10 cellular contexts compared by ENCODE assay signal in the genomic region with DNA sequence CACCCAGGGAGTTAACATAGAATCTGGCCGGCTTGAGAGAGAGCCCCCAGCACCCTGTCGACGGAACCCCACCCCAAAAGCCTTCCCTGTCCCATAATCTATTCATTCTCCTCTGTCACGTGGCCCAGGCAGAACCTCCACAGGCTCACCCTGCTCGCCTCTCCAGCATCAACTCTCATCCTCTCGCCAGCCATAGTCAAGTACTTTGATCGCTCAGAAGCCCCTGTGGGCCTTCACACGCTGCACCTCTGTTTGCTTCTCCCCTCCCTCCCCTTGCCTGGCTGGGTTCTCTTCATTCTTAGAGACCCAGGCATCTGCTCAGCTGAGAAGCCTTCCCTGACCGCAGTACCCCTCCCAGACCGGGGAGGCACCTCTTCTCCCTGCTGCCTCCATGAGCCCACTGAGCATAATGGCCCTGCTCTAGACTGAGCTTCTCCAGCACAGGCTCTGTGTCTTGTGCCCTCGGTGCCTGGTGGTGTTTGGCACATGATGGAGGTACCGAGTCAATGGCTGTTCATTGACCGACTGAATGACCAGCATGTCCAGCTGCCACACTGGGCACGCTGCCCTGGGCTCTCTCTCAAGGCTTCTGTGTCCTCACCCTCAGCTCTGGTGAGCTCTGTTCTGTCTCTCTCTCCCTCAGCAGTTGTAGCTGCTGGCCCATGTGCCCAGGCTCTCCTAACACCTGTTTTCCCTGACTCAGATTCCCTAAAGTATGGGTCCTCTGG. TPM values are rescaled to one million over a fixed set of nuclear protein-coding genes. Genes with fewer than 3 reads are reported as not detected.
DNase-seq lines count a peak whose midpoint lies in the region; ATAC-seq, FAIRE-seq and TF ChIP-seq lines count a peak whose summit lies in the region.
"Had no signal": no experiment of that assay in that cellular context is flagged by ENCODE, and none has a peak within 500 bp of the region (broad histone marks: within the 10 kb centered on the region; RNA-seq: fewer than 3 reads in every experiment).

No MANE protein-coding gene starts in this region.

- no peak for FAIRE-seq in kidney (lab: Jason Lieb, UNC)
- FAIRE-seq: bronchial epithelial cell had no signal

- no peak overlapping the region for H3K9ac ChIP-seq in kidney (ENCODE audit: low read length in 2 of 2)

- no peak for TF ChIP-seq POLR2A in adrenal gland (IDR thresholded peaks at IDR 0.05)

- TF ChIP-seq CTCF in adrenal gland (IDR thresholded peaks at IDR 0.05) (no peak), kidney (IDR thresholded peaks at IDR 0.05; ENCODE audit: borderline replicate concordance, extremely low read depth, insufficient read depth) (no peak)

- no peaks in the 10 kb centered on the region for H3K27me3 ChIP-seq in adrenal gland

- peaks cover 15% of the 10 kb centered on the region for H3K36me3 Mint-ChIP-seq in IgD-negative memory B cell
- H3K36me3 Mint-ChIP-seq in stimulated activated naive B cell treated with anti-CD40 and anti-IgM and Interleukin-4, amounts not matched to agents 10 μg/mL and 1 μg/mL and 100 μg/mL, for 72 hours, result peaks cover 66 to 73% of the 10 kb centered on the region in 2 donors

- H3K27ac ChIP-seq in adrenal gland (peak overlapping the region in 3 of 5 donors; percentile 18 to 57 (median 38)), kidney (ENCODE audit: low read depth in 2 of 2, low read length in 2 of 2) (no peak overlapping the region)

- H3K4me3 Mint-ChIP-seq in IgD-negative memory B cell, result peak overlapping the region in 1 of 4 donors; percentile 43
- H3K4me3 Mint-ChIP-seq in stimulated activated naive B cell treated with anti-CD40 and anti-IgM and Interleukin-4, amounts not matched to agents 10 μg/mL and 1 μg/mL and 100 μg/mL, for 72 hours, result peak overlapping the region in 1 of 2 donors; percentile 10

- peaks cover 0 to 27% of the 10 kb centered on the region in 2 donors for H3K4me1 ChIP-seq in adrenal gland (replicated peaks in 1 of 2)
- H3K4me1 ChIP-seq in kidney (ENCODE audit: control insufficient read depth in 1 of 2, insufficient read depth in 1 of 2, low read depth in 1 of 2, low read length in 2 of 2), result peaks cover 9 to 16% of the 10 kb centered on the region in 2 donors

- WGBS in adrenal gland, 4 donors, result 76 to 85% (median 80%) methylated on average over 11 to 14 of the region's 14 CpGs

- peaks cover 12 to 34% (median 30%) of the 10 kb centered on the region in 3 donors for H3K4me1 Mint-ChIP-seq in IgD-negative memory B cell
- H3K4me1 Mint-ChIP-seq in stimulated activated naive B cell treated with anti-CD40 and anti-IgM and Interleukin-4, amounts not matched to agents 10 μg/mL and 1 μg/mL and 100 μg/mL, for 72 hours, result peaks cover 53 to 77% of the 10 kb centered on the region in 2 donors

- H3K4me3 ChIP-seq in adrenal gland, result no peak overlapping the region
- H3K4me3 ChIP-seq in kidney (ENCODE audit: low read length in 2 of 2), result no peak overlapping the region

- no peak for ATAC-seq in stimulated activated naive B cell treated with anti-CD40 and anti-IgM and Interleukin-4, amounts not matched to agents 10 μg/mL and 1 μg/mL and 100 μg/mL, for 72 hours (replicated peaks)
- ATAC-seq in HG03520 (IDR thresholded peaks at IDR 0.05; ENCODE audit: unreplicated experiment), result no peak
- ATAC-seq in left lobe of liver, result no peak
- ATAC-seq in HG02852 (IDR thresholded peaks at IDR 0.05; ENCODE audit: unreplicated experiment), result no peak

- H3K36me3 ChIP-seq in adrenal gland (replicated peaks in 1 of 2), result peaks cover 0 to 61% of the 10 kb centered on the region in 2 donors
- peaks cover 6 to 31% of the 10 kb centered on the region in 2 donors for H3K36me3 ChIP-seq in kidney (ENCODE audit: control insufficient read depth in 1 of 2, insufficient read depth in 2 of 2, low read length in 2 of 2)

- peak overlapping the region; percentile 53 to 95 (median 81) for H3K27ac Mint-ChIP-seq in IgD-negative memory B cell
- peak overlapping the region; percentile 98 for H3K27ac Mint-ChIP-seq in stimulated activated naive B cell treated with anti-CD40 and anti-IgM and Interleukin-4, amounts not matched to agents 10 μg/mL and 1 μg/mL and 100 μg/mL, for 72 hours

- intact Hi-C loops in adrenal gland (cut with DNase I) (loop anchor here (5.0 to 10.0 kb wide), 3 partner anchors 149 to 229 kb away; no protein-coding TSS in a partner anchor), kidney (cut with DNase I) (loop anchor here (10.0 kb wide), 1 partner anchor 231 kb away; no protein-coding TSS in a partner anchor)

- H3K9me3 Mint-ChIP-seq in IgD-negative memory B cell, result no peaks in the 10 kb centered on the region
- H3K9me3 Mint-ChIP-seq in stimulated activated naive B cell treated with anti-CD40 and anti-IgM and Interleukin-4, amounts not matched to agents 10 μg/mL and 1 μg/mL and 100 μg/mL, for 72 hours, result no peaks in the 10 kb centered on the region

- no peaks in the 10 kb centered on the region for H3K27me3 Mint-ChIP-seq in IgD-negative memory B cell
- H3K27me3 Mint-ChIP-seq in stimulated activated naive B cell treated with anti-CD40 and anti-IgM and Interleukin-4, amounts not matched to agents 10 μg/mL and 1 μg/mL and 100 μg/mL, for 72 hours, result no peaks in the 10 kb centered on the region

- DNase-seq in adrenal gland (peak; percentile 63 to 79 (median 72)), kidney (peak; percentile 30), H4 (ENCODE audit: low spot score) (no peak), left lobe of liver (ENCODE audit: low spot score) (no peak)
- DNase-seq in stimulated activated naive B cell treated with anti-CD40 and anti-IgM and Interleukin-4, amounts not matched to agents 10 μg/mL and 1 μg/mL and 100 μg/mL, for 72 hours, result no peak
- DNase-seq: NCI-H1694 had no signal

- H3K9me3 ChIP-seq in adrenal gland (replicated peaks in 1 of 3) (no peaks in the 10 kb centered on the region), kidney (ENCODE audit: control insufficient read depth in 1 of 2, low read length in 2 of 2) (no peaks in the 10 kb centered on the region)

RNA-seq across cellular contexts. Expression of a gene that starts 33.7 kb away (rescaled TPM):
- polyA plus RNA-seq in IgD-negative memory B cell (63.3 TPM), adrenal gland (100 to 1,000 TPM in 1 of 3 donors, 10 to 100 TPM in 2; 43.9 to 114 (median 98.0) TPM), kidney (ENCODE audit: insufficient read depth, low read depth, low replicate concordance) (150 TPM)
- total RNA-seq in adrenal gland (100 to 1,000 TPM in 6 of 8 donors, 10 to 100 TPM in 2; 56.1 to 225 (median 149) TPM), kidney (71.1 TPM), left lobe of liver (22.7 TPM)
- 73.8 and 77.3 TPM in 2 replicates for total RNA-seq in H4 (2014; rRNA removed; shearing (Covaris generic))

RNA-seq across cellular contexts. Expression of a gene that starts 35.5 kb away (rescaled TPM):
- polyA plus RNA-seq in IgD-negative memory B cell (10.5 TPM), adrenal gland (10 to 100 TPM in 1 of 3 donors, 1 to 10 TPM in 2; 3.4 to 10.4 (median 9.6) TPM), kidney (ENCODE audit: insufficient read depth, low read depth, low replicate concordance) (3.1 TPM)
- total RNA-seq in adrenal gland (10 to 100 TPM in 5 of 8 donors, 1 to 10 TPM in 3; 6.6 to 16.4 (median 11.9) TPM), kidney (6.5 TPM), left lobe of liver (3.7 TPM)
- 7.9 and 11.3 TPM in 2 replicates for total RNA-seq in H4 (2014; rRNA removed; shearing (Covaris generic))

Comparison
In these comparisons a context has a peak if more than half of its experiments do, and no peak if none do; other contexts are left out.
1. DNase-seq: peak in adrenal gland (7 of 7) and kidney (single experiment); none in stimulated activated naive B cell treated with anti-CD40 and anti-IgM and Interleukin-4, amounts not matched to agents 10 μg/mL and 1 μg/mL and 100 μg/mL, for 72 hours (single experiment), H4 (single experiment) and left lobe of liver (single experiment).
2. H3K27ac ChIP-seq: peak in adrenal gland (3 of 5); none in kidney (0 of 2).